Comparison of ENCODE assay signal across 17 cellular contexts in genomic region chr16:22018559-22018958, GRCh38. TPM values are rescaled to one million over a fixed set of nuclear protein-coding genes. Genes with fewer than 3 reads are reported as not detected.
DNase-seq lines count a peak whose midpoint lies in the region; TF ChIP-seq lines count a peak whose summit lies in the region.
"Had no signal": no experiment of that assay in that cellular context is flagged by ENCODE, and none has a peak within 500 bp of the region (broad histone marks: within the 10 kb centered on the region; RNA-seq: fewer than 3 reads in every experiment).

No MANE protein-coding gene starts in this region.

- TF ChIP-seq POLR2A in Peyer's patch (IDR thresholded peaks at IDR 0.05): no peak

- no peak overlapping the region for H3K9ac ChIP-seq in skeletal muscle satellite cell (ENCODE audit: low read depth, low read length)

- H3K4me1 ChIP-seq in skeletal muscle satellite cell (ENCODE audit: control insufficient read depth, insufficient read depth, low read length) (peaks cover 51% of the 10 kb centered on the region), Peyer's patch (no peaks in the 10 kb centered on the region)

- H3K27me3 ChIP-seq in skeletal muscle satellite cell (ENCODE audit: control insufficient read depth, insufficient read depth, low read length) (no peaks in the 10 kb centered on the region), Peyer's patch (no peaks in the 10 kb centered on the region)
- H3K27me3 ChIP-seq: SJSA1 had no signal

- DNase-seq in HCEC 1CT (peak; percentile 80), amniotic epithelial cell (ENCODE audit: low read depth) (peak; percentile 54), fibroblast of gingiva (ENCODE audit: low read depth) (peak; percentile 18), DMS53 (lab: John Stamatoyannopoulos, UW) (no peak), Peyer's patch (no peak), NCI-H526 (lab: John Stamatoyannopoulos, UW) (no peak)
- DNase-seq: C1 segment of cervical spinal cord, DND-41, GDM1, KBM-7, NCI-H1694 treated with DMSO at 0.1 percent for 48 hours, NCI-H510A, NCI-H774 had no signal

- no peaks in the 10 kb centered on the region for H3K9me3 ChIP-seq in skeletal muscle satellite cell (replicated peaks; ENCODE audit: low read length)
- no peaks in the 10 kb centered on the region for H3K9me3 ChIP-seq in Peyer's patch
- H3K9me3 ChIP-seq: SJSA1 had no signal

- no peak for TF ChIP-seq CTCF in Peyer's patch (IDR thresholded peaks at IDR 0.05)

- H3K4me3 ChIP-seq in skeletal muscle satellite cell (ENCODE audit: low read length) (no peak overlapping the region), Peyer's patch (no peak overlapping the region)
- H3K4me3 ChIP-seq: GM23338, SJSA1 had no signal

- peak overlapping the region; percentile 20 for H3K4me2 ChIP-seq in skeletal muscle satellite cell (ENCODE audit: low read length)
- H3K4me2 ChIP-seq: GM23338 had no signal

- H3K27ac ChIP-seq in Peyer's patch: no peak overlapping the region
- H3K27ac ChIP-seq: SJSA1 had no signal

- H3K36me3 ChIP-seq in skeletal muscle satellite cell (ENCODE audit: insufficient read depth, low read length): peaks cover 6% of the 10 kb centered on the region
- H3K36me3 ChIP-seq in Peyer's patch: no peaks in the 10 kb centered on the region
- H3K36me3 ChIP-seq: SJSA1 had no signal

RNA-seq across cellular contexts. Expression of gene MOSMO, which starts 10.6 kb away (rescaled TPM):
- total RNA-seq in skeletal muscle satellite cell (2012; rRNA removed): 24.9 and 29.9 TPM in 2 replicates
- 10 to 100 TPM in 3 of 4 donors, 1 to 10 TPM in 1; 9.9 to 28.0 (median 13.4) TPM for total RNA-seq in Peyer's patch

RNA-seq across cellular contexts. Expression of gene PDZD9, which starts 17.6 kb away (rescaled TPM):
- not detected in 2 replicates for total RNA-seq in skeletal muscle satellite cell (2012; rRNA removed)
- total RNA-seq in Peyer's patch: not detected
- total RNA-seq: GM23338, OCI-LY7, SJSA1 had no signal

Comparison
In these comparisons a context has a peak if more than half of its experiments do, and no peak if none do; other contexts are left out.
1. DNase-seq: peak in HCEC 1CT (single experiment), amniotic epithelial cell (single experiment) and fibroblast of gingiva (single experiment); none in DMS53 (single experiment), Peyer's patch (0 of 3) and NCI-H526 (0 of 2).